ENCODE assay signal across 1 cellular context in the genomic region with DNA sequence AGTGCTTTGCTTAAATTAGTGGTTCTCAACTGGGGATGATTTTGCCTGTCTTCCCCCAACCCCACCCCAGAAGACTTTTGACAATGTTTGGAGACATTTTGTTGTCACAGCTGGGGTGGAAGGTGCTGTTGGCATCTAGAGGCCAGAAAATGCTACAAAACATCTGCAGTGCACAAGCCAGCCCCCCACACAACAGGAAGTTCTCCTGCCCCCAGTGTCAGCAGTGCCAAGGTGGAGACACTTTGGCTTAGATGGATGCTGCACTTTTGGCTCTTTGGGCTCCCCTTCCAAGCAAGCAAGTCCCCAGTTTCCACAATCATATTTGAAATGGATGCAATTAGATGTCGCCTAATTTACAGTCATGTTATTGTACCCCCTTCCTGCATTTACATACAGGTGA.
TF ChIP-seq lines count a peak whose summit lies in the region.

No MANE protein-coding gene starts in this region.

TF ChIP-seq in K562, 482 proteins besides CTCF, POLR2A, EP300 and RAD21 (continued from another document):
- TF ChIP-seq, protein P1, sequence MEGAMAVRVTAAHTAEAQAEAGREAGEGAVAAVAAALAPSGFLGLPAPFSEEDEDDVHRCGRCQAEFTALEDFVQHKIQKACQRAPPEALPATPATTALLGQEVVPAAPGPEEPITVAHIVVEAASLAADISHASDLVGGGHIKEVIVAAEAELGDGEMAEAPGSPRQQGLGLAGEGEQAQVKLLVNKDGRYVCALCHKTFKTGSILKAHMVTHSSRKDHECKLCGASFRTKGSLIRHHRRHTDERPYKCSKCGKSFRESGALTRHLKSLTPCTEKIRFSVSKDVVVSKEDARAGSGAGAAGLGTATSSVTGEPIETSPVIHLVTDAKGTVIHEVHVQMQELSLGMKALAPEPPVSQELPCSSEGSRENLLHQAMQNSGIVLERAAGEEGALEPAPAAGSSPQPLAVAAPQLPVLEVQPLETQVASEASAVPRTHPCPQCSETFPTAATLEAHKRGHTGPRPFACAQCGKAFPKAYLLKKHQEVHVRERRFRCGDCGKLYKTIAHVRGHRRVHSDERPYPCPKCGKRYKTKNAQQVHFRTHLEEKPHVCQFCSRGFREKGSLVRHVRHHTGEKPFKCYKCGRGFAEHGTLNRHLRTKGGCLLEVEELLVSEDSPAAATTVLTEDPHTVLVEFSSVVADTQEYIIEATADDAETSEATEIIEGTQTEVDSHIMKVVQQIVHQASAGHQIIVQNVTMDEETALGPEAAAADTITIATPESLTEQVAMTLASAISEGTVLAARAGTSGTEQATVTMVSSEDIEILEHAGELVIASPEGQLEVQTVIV (CRISPR knock-in tag; IDR thresholded peaks at IDR 0.05; ENCODE audit: borderline replicate concordance) = no peak
- TF ChIP-seq ZKSCAN8 (CRISPR knock-in tag; IDR thresholded peaks at IDR 0.05) = no peak
- no peak for TF ChIP-seq ZC3H8 (IDR thresholded peaks at IDR 0.05)
- no peak for TF ChIP-seq FOS (IDR thresholded peaks at IDR 0.05; ENCODE audit: extremely low read depth, insufficient read length)
- no peak for TF ChIP-seq MBD2 (IDR thresholded peaks at IDR 0.05; ENCODE audit: borderline replicate concordance, low read depth)
- TF ChIP-seq, protein P2, sequence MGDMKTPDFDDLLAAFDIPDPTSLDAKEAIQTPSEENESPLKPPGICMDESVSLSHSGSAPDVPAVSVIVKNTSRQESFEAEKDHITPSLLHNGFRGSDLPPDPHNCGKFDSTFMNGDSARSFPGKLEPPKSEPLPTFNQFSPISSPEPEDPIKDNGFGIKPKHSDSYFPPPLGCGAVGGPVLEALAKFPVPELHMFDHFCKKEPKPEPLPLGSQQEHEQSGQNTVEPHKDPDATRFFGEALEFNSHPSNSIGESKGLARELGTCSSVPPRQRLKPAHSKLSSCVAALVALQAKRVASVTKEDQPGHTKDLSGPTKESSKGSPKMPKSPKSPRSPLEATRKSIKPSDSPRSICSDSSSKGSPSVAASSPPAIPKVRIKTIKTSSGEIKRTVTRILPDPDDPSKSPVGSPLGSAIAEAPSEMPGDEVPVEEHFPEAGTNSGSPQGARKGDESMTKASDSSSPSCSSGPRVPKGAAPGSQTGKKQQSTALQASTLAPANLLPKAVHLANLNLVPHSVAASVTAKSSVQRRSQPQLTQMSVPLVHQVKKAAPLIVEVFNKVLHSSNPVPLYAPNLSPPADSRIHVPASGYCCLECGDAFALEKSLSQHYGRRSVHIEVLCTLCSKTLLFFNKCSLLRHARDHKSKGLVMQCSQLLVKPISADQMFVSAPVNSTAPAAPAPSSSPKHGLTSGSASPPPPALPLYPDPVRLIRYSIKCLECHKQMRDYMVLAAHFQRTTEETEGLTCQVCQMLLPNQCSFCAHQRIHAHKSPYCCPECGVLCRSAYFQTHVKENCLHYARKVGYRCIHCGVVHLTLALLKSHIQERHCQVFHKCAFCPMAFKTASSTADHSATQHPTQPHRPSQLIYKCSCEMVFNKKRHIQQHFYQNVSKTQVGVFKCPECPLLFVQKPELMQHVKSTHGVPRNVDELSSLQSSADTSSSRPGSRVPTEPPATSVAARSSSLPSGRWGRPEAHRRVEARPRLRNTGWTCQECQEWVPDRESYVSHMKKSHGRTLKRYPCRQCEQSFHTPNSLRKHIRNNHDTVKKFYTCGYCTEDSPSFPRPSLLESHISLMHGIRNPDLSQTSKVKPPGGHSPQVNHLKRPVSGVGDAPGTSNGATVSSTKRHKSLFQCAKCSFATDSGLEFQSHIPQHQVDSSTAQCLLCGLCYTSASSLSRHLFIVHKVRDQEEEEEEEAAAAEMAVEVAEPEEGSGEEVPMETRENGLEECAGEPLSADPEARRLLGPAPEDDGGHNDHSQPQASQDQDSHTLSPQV (IDR thresholded peaks at IDR 0.05) = peak; percentile 51
- TF ChIP-seq TCF3 (CRISPR knock-in tag; IDR thresholded peaks at IDR 0.05) = 0 out of 2 replicates have a peak, but pooled peaks have one; percentile 14
- 0 out of 2 replicates have a peak, but pooled peaks have one; percentile 9 for TF ChIP-seq MTA3 (IDR thresholded peaks at IDR 0.05; ENCODE audit: borderline replicate concordance)
TF ChIP-seq in K562: peak in this region for 4.
